Comparison of ENCODE assay signal across 21 cellular contexts in genomic region chr18:57856128-57856527, GRCh38. TPM values are rescaled to one million over a fixed set of nuclear protein-coding genes. Genes with fewer than 3 reads are reported as not detected.
"Had no signal": no experiment of that assay in that cellular context is flagged by ENCODE, and none has a peak within 500 bp of the region (broad histone marks: within the 10 kb centered on the region; RNA-seq: fewer than 3 reads in every experiment).

No MANE protein-coding gene starts in this region.

- DNase-seq: colonic mucosa; effector CD4-positive, alpha-beta T cell; gastrocnemius medialis; immature natural killer cell; kidney; left cardiac atrium; left ventricle myocardium inferior; lower lobe of right lung; natural killer cell; occipital lobe; right lobe of liver; stimulated activated CD4-positive, alpha-beta T cell treated with anti-CD3 and anti-CD28 coated beads, Interleukin-4, amount 100 ng/mL, for 1 hour; stimulated activated CD8-positive, alpha-beta memory T cell treated with anti-CD3 and anti-CD28 coated beads, Interleukin-4, amount 100 ng/mL, for 48 hours; tibial artery; upper lobe of left lung had no signal

- ATAC-seq: esophagus mucosa; gastrocnemius medialis; left cardiac atrium; lower lobe of right lung; natural killer cell; right lobe of liver; stimulated activated effector memory CD8-positive, alpha-beta T cell treated with anti-CD3 and anti-CD28 coated beads, Interleukin-12 subunit alpha, Interleukin-12 subunit beta, amount 100 ng/mL, for 72 hours had no signal

- H3K4me1 ChIP-seq: colonic mucosa, gastrocnemius medialis, left ventricle myocardium inferior, lower lobe of right lung, parathyroid adenoma, prostate gland, right lobe of liver, tibial artery, upper lobe of left lung, vagina had no signal

- H3K9me3 ChIP-seq: colonic mucosa, gastrocnemius medialis, lower lobe of right lung, prostate gland, right lobe of liver, tibial artery, upper lobe of left lung, vagina had no signal

- H3K36me3 ChIP-seq: colonic mucosa, gastrocnemius medialis, left ventricle myocardium inferior, lower lobe of right lung, prostate gland, right lobe of liver, tibial artery, upper lobe of left lung, vagina had no signal

- FAIRE-seq: endometrium, kidney had no signal

- H3K4me3 ChIP-seq: colonic mucosa, gastrocnemius medialis, left ventricle myocardium inferior, lower lobe of right lung, prostate gland, right lobe of liver, tibial artery, upper lobe of left lung, vagina had no signal

- H3K27me3 ChIP-seq: colonic mucosa, gastrocnemius medialis, right lobe of liver, tibial artery, upper lobe of left lung, vagina had no signal

- H3K79me2 ChIP-seq: parathyroid adenoma had no signal

- H3K27ac ChIP-seq: colonic mucosa, gastrocnemius medialis, left ventricle myocardium inferior, lower lobe of right lung, parathyroid adenoma, prostate gland, right lobe of liver, tibial artery, upper lobe of left lung, vagina had no signal

- H3K9ac ChIP-seq: parathyroid adenoma had no signal

- H2AFZ ChIP-seq: parathyroid adenoma had no signal

RNA-seq across cellular contexts. Expression of gene ATP8B1, which starts 53.0 kb away (rescaled TPM):
- total RNA-seq: natural killer cell had no signal
